ENCODE assay signal across 1 cellular context in the genomic region with DNA sequence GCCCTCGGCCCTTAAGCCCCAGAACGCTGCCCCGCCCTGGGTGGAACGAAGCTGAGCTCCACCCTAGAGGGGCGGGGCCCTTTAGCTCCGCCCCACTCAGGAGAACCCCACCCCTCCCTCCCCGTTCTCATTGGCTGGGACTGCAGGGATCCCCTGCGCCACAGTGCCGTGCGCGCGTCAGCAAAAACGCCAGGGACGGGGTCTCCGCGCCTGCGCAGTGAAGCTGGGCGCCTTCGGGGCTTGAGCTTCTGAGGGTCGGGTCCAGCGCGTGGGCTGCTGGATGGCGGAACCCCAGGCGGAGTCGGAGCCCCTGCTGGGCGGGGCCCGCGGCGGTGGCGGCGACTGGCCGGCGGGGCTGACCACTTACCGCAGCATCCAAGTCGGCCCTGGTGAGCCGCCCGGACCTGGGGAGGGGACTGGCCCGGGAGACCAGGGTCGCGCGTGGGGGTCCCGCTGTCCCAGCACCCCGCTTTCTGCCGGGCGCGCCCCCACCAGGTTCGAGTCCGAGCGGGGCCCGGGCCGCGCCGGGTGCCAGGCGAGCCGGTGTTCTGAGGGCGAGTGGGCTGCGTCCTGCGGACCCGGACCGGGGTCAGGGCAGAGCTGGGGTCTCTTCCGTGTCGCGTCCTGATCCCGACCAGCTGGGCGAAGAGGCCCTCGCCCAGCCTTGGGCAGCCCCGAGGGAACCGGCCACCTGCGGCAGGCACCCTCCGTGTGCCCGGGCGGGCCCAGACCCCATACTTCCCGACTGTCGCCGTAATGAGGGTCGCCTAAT.
TF ChIP-seq lines count a peak whose summit lies in the region.

A gene (plus strand): TSS at position 215 of the 772 bp plus-strand sequence. CDS start 66 bp downstream, at position 281.

TF ChIP-seq in WTC11, 78 proteins besides CTCF, POLR2A, EP300 and RAD21 (continued from another document):
- TF ChIP-seq, protein P1, sequence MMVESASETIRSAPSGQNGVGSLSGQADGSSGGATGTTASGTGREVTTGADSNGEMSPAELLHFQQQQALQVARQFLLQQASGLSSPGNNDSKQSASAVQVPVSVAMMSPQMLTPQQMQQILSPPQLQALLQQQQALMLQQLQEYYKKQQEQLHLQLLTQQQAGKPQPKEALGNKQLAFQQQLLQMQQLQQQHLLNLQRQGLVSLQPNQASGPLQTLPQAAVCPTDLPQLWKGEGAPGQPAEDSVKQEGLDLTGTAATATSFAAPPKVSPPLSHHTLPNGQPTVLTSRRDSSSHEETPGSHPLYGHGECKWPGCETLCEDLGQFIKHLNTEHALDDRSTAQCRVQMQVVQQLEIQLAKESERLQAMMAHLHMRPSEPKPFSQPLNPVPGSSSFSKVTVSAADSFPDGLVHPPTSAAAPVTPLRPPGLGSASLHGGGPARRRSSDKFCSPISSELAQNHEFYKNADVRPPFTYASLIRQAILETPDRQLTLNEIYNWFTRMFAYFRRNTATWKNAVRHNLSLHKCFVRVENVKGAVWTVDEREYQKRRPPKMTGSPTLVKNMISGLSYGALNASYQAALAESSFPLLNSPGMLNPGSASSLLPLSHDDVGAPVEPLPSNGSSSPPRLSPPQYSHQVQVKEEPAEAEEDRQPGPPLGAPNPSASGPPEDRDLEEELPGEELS (CRISPR knock-in tag; IDR thresholded peaks at IDR 0.05): no peak
- TF ChIP-seq FOXK1 (CRISPR knock-in tag; IDR thresholded peaks at IDR 0.05): no peak; the same call in 1 of the 2 replicates
- 0 out of 2 replicates have a peak, but pooled peaks have one; percentile 46 for TF ChIP-seq KAT7 (CRISPR knock-in tag; IDR thresholded peaks at IDR 0.05; ENCODE audit: borderline replicate concordance)
- TF ChIP-seq ESRRA (CRISPR knock-in tag; IDR thresholded peaks at IDR 0.05; ENCODE audit: borderline replicate concordance): 0 out of 2 replicates have a peak, but pooled peaks have one; percentile 37
- TF ChIP-seq ZNF423 (CRISPR knock-in tag; IDR thresholded peaks at IDR 0.05): no peak
- no peak for TF ChIP-seq NR3C1 (CRISPR knock-in tag; conservative IDR thresholded peaks at IDR 0.05; ENCODE audit: low read depth)
- TF ChIP-seq ZNF138 (CRISPR knock-in tag; conservative IDR thresholded peaks at IDR 0.05): no peak
- no peak for TF ChIP-seq ZNF263 (CRISPR knock-in tag; IDR thresholded peaks at IDR 0.05; ENCODE audit: low read depth)
TF ChIP-seq in WTC11: peak in this region for 15.
